8 cellular contexts compared by ENCODE assay signal in the genomic region with DNA sequence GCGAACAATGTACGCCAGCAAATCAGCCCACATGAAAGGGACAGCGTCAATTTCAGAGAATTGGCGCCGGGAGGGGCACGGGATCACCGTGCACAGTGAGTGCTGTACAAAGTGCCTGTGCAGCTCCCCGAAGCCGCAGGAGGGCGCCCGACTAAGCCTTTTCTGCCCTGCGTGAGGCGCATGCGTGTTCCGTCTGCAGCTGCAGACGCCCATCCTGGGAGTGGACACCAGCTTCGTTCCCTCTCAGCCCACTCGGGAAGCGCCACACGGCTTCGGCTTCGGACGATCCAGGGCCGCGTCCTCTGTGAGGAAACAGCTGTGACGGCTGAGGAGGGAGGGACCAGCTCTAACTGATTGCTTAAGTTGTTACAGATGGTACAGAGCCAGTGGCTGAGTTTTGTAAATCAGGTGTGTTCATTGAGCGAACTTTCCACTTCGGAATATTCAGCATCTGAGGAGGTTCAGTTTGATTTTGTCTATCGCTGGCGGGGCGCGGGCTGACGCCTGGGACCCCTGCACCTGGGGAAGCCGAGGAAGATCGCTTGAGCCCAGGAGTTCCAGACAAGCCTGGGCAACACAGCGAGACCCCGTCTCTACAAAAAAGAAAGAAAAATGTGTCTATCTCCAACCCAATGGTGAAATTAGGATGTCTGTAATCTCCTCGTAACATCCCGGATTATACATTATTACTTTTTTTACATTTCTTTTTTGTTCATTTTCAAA. TPM values are rescaled to one million over a fixed set of nuclear protein-coding genes. Genes with fewer than 3 reads are reported as not detected.
DNase-seq lines count a peak whose midpoint lies in the region; ATAC-seq, FAIRE-seq and TF ChIP-seq lines count a peak whose summit lies in the region.

No MANE protein-coding gene starts in this region.

- H3K27ac ChIP-seq in GM23248 (no peak overlapping the region), keratinocyte (ENCODE audit: control insufficient read depth, insufficient read depth, low read length) (no peak overlapping the region), spleen (peak overlapping the region in 6 of 8 donors; percentile 24 to 58 (median 48))

- H3K4me1 ChIP-seq in GM23248 (ENCODE audit: insufficient read depth), result no peaks in the 10 kb centered on the region
- peaks cover 10% of the 10 kb centered on the region for H3K4me1 ChIP-seq in keratinocyte (ENCODE audit: control insufficient read depth, extremely low read depth, insufficient read depth, low read length)
- peaks cover 0 to 27% (median 21%) of the 10 kb centered on the region in 6 donors for H3K4me1 ChIP-seq in spleen

- FAIRE-seq in keratinocyte (lab: Jason Lieb, UNC), result peak; percentile 91

- intact Hi-C loops in activated CD4-positive, alpha-beta T cell treated with anti-CD3 and anti-CD28 coated beads for 36 hours (cut with DNase I, micrococcal nuclease), result loop anchor here (1.0 to 10.0 kb wide), 5 partner anchors 15 to 200 kb away; partner anchors contain the start of genes UBB (in 1 of the 2) and ZNF287 (in 1 of the 2)
- intact Hi-C loops in spleen (cut with DNase I; ENCODE audit: low total_unique reads), result no loop called here

- WGBS in GM23248 (ENCODE audit: low coverage in 1 of 2, low lambda C conversion rate in 2 of 2, missing lambda C conversion rate in 2 of 2), 2 experiments, result 10 to 13% methylated on average over 39 of the region's 39 CpGs
- WGBS in spleen, 5 donors, result 13 to 16% (median 15%) methylated on average over 39 of the region's 39 CpGs

- no peaks in the 10 kb centered on the region for H3K9me1 ChIP-seq in keratinocyte (ENCODE audit: control insufficient read depth, extremely low read depth, insufficient read depth, low read length)

- dilution Hi-C loops in keratinocyte (cut with MboI; ENCODE audit: extremely low pct_ligation_motif_present, low sequenced_read_pairs), result no loop called here

- H3K36me3 ChIP-seq in GM23248 (ENCODE audit: low read depth), result no peaks in the 10 kb centered on the region
- H3K36me3 ChIP-seq in keratinocyte (ENCODE audit: control insufficient read depth in 2 of 2, extremely low read depth in 1 of 2, insufficient read depth in 2 of 2, low read length in 2 of 2), result no peaks in the 10 kb centered on the region
- no peaks in the 10 kb centered on the region for H3K36me3 ChIP-seq in spleen

- no peak for TF ChIP-seq POLR2A in spleen (IDR thresholded peaks at IDR 0.05)

- CTCF ChIA-PET in activated CD4-positive, alpha-beta T cell treated with anti-CD3 and anti-CD28 coated beads for 36 hours (lab: Charles Lee), result interaction anchor here (0.7 to 5.7 kb wide), 19 partner anchors 10 to 231 kb away, joined by 3 to 47 read pairs (median 4); partner anchors contain the start of genes CCDC144A, CENPV and ZNF287

- H3K9ac ChIP-seq in GM23248 (no peak overlapping the region), keratinocyte (ENCODE audit: control insufficient read depth, extremely low read depth, insufficient read depth, low read length) (peak overlapping the region; percentile 33)

- H4K20me1 ChIP-seq in GM23248 (ENCODE audit: insufficient read depth) (no peaks in the 10 kb centered on the region), keratinocyte (ENCODE audit: control insufficient read depth, extremely low read depth, insufficient read depth, low read length) (no peaks in the 10 kb centered on the region)

- no peaks in the 10 kb centered on the region for H3K9me3 ChIP-seq in GM23248 (ENCODE audit: low read depth)
- no peaks in the 10 kb centered on the region for H3K9me3 ChIP-seq in keratinocyte (ENCODE audit: control insufficient read depth, low read depth, low read length)
- H3K9me3 ChIP-seq in spleen, result no peaks in the 10 kb centered on the region

- H3K79me2 ChIP-seq in GM23248 (ENCODE audit: insufficient read depth) (no peaks in the 10 kb centered on the region), keratinocyte (ENCODE audit: control insufficient read depth, insufficient read depth, low read length) (no peaks in the 10 kb centered on the region)

- peak; percentile 99 for ATAC-seq in activated CD4-positive, alpha-beta T cell treated with anti-CD3 and anti-CD28 coated beads for 36 hours
- no peak for ATAC-seq in HG03095 (IDR thresholded peaks at IDR 0.05; ENCODE audit: unreplicated experiment)

- H3K4me3 ChIP-seq in GM23248 (peak overlapping the region; percentile 68), keratinocyte (ENCODE audit: control insufficient read depth in 2 of 3, extremely low read depth in 1 of 3, insufficient read depth in 2 of 3, low read depth in 1 of 3, low read length in 3 of 3) (peak overlapping the region; percentile 34 to 84 (median 74)), spleen (peak overlapping the region in 6 of 8 donors; percentile 15 to 64 (median 23))

- POLR2A ChIA-PET in activated CD4-positive, alpha-beta T cell treated with anti-CD3 and anti-CD28 coated beads for 36 hours (lab: Charles Lee), result interaction anchor here (0.5 to 0.7 kb wide), 3 partner anchors 166 to 625 kb away, joined by 3 to 6 read pairs (median 5); no protein-coding TSS in a partner anchor

- peak overlapping the region; percentile 34 for H3K27ac Mint-ChIP-seq in activated CD4-positive, alpha-beta T cell treated with anti-CD3 and anti-CD28 coated beads for 36 hours

- H3K36me3 Mint-ChIP-seq in activated CD4-positive, alpha-beta T cell treated with anti-CD3 and anti-CD28 coated beads for 36 hours (ENCODE audit: low read depth), result no peaks in the 10 kb centered on the region

- H3K9me3 Mint-ChIP-seq in activated CD4-positive, alpha-beta T cell treated with anti-CD3 and anti-CD28 coated beads for 36 hours (ENCODE audit: low read depth), result no peaks in the 10 kb centered on the region

- H3K9me2 ChIP-seq in GM23248 (ENCODE audit: insufficient read depth), result no peaks in the 10 kb centered on the region

- H3K4me2 ChIP-seq in GM23248 (ENCODE audit: unreplicated experiment) (peak overlapping the region; percentile 74), keratinocyte (ENCODE audit: control insufficient read depth, extremely low read depth, insufficient read depth, low read depth, low read length) (peak overlapping the region; percentile 96)

- peak overlapping the region; percentile 70 for H3K4me3 Mint-ChIP-seq in activated CD4-positive, alpha-beta T cell treated with anti-CD3 and anti-CD28 coated beads for 36 hours

- in situ Hi-C loops in GM23248 (cut with MboI), result no loop called here

- H3K27me3 Mint-ChIP-seq in activated CD4-positive, alpha-beta T cell treated with anti-CD3 and anti-CD28 coated beads for 36 hours, result peaks cover 34% of the 10 kb centered on the region

- no peaks in the 10 kb centered on the region for H3F3A ChIP-seq in GM23248 (ENCODE audit: insufficient read depth)

- TF ChIP-seq CTCF in keratinocyte (optimal IDR thresholded peaks at IDR 0.05 in 1 of 3, IDR thresholded peaks at IDR 0.05 in 1 of 3, conservative IDR thresholded peaks at IDR 0.05 in 1 of 3; ENCODE audit: extremely low read depth in 1 of 3, insufficient read depth in 2 of 3, low read length in 3 of 3) (peak; percentile 91 to 99 (median 98)), spleen (IDR thresholded peaks at IDR 0.05 in 8 of 11, conservative IDR thresholded peaks at IDR 0.05 in 3 of 11) (peak; percentile 51 to 96 (median 91))

- H2AFZ ChIP-seq in GM23248, result peak overlapping the region; percentile 93
- H2AFZ ChIP-seq in keratinocyte (ENCODE audit: control insufficient read depth, low read length), result peak overlapping the region; percentile 100

- H3K27me3 ChIP-seq in GM23248 (replicated peaks; ENCODE audit: insufficient read depth) (0 out of 2 replicates have a peak, but pooled peaks cover 10% of the 10 kb centered on the region), keratinocyte (ENCODE audit: control insufficient read depth, extremely low read depth, insufficient read depth, low read length) (peaks cover 6% of the 10 kb centered on the region), spleen (replicated peaks in 1 of 7) (peaks cover 0 to 41% (median 0%) of the 10 kb centered on the region in 7 donors)

- DNase-seq in AG08395 (ENCODE audit: low spot score) (peak; percentile 98), GM23248 (peak; percentile 96), NCI-H2227 treated with DMSO at 0.1 percent for 48 hours (lab: John Stamatoyannopoulos, UW) (peak; percentile 77), cerebellum (ENCODE audit: low spot score) (peak; percentile 96), keratinocyte (ENCODE audit: low read depth, low spot score) (peak; percentile 13), spleen (peak; percentile 95)
- peak; percentile 97 for DNase-seq in activated CD4-positive, alpha-beta T cell treated with anti-CD3 and anti-CD28 coated beads for 36 hours

- peaks cover 16% of the 10 kb centered on the region for H3K4me1 Mint-ChIP-seq in activated CD4-positive, alpha-beta T cell treated with anti-CD3 and anti-CD28 coated beads for 36 hours

RNA-seq across cellular contexts. Expression of gene ZNF287, which starts 15.4 kb away (rescaled TPM):
- 11.7 and 14.3 TPM in 2 replicates for total RNA-seq in GM23248 (2014; rRNA removed; shearing (Covaris generic))
- 12.5 and 15.1 TPM in 2 replicates for polyA plus RNA-seq in GM23248 (2016; fragmentation: Nextera tagmentation; extraction: Ambion mirVana)
- total RNA-seq in activated CD4-positive, alpha-beta T cell treated with anti-CD3 and anti-CD28 coated beads for 36 hours, result 1 to 10 TPM; 9.4 TPM
- total RNA-seq in cerebellum, result 25.0 TPM
- polyA plus RNA-seq in keratinocyte, result 6.0 to 7.3 TPM (median 7.0 TPM) in 3 replicates
- polyA plus RNA-seq in keratinocyte (2011; ENCODE audit: low read depth), result 3.1 TPM
- polyA plus RNA-seq in keratinocyte (2011; cell fraction: cytosol; rRNA removed), result 3.7 and 6.5 TPM in 2 replicates
- 7.7 and 9.2 TPM in 2 replicates for polyA plus RNA-seq in keratinocyte (2011; cell fraction: nucleus; rRNA removed)
- polyA plus RNA-seq in keratinocyte (2012; ENCODE audit: low replicate concordance), result 3.4 and 6.2 TPM in 2 replicates
- polyA minus RNA-seq in keratinocyte, result 0.26 to 1.9 TPM (median 1.8 TPM) in 3 replicates
- polyA minus RNA-seq in keratinocyte (2011; cell fraction: cytosol; rRNA and poly(A)+ RNA removed), result 1.9 TPM
- polyA minus RNA-seq in keratinocyte (2011; cell fraction: nucleus; rRNA and poly(A)+ RNA removed), result 4.0 and 5.3 TPM in 2 replicates
- 10 to 100 TPM in 2 of 7 donors, 1 to 10 TPM in 5; 7.2 to 12.2 (median 9.1) TPM for total RNA-seq in spleen
- polyA plus RNA-seq in spleen, result 10 to 100 TPM in 1 of 3 donors, 1 to 10 TPM in 2; 5.1 to 10.7 (median 5.9) TPM

Comparison
In these comparisons a context has a peak if more than half of its experiments do, and no peak if none do; other contexts are left out.
1. DNase-seq: peak in every context shown above with its lines; median percentile 98 in AG08395; 97 in activated CD4-positive, alpha-beta T cell treated with anti-CD3 and anti-CD28 coated beads for 36 hours; 96 in GM23248; 96 in cerebellum; 95 in spleen; 77 in NCI-H2227 treated with DMSO at 0.1 percent for 48 hours; 13 in keratinocyte.
2. H3K27ac ChIP-seq: peak in spleen (6 of 8); none in GM23248 (single experiment) and keratinocyte (single experiment).
3. H3K4me3 ChIP-seq: peak in every context shown above with its lines; median percentile 74 in keratinocyte; 68 in GM23248; 23 in spleen.